27 cellular contexts compared by ENCODE assay signal in the genomic region with DNA sequence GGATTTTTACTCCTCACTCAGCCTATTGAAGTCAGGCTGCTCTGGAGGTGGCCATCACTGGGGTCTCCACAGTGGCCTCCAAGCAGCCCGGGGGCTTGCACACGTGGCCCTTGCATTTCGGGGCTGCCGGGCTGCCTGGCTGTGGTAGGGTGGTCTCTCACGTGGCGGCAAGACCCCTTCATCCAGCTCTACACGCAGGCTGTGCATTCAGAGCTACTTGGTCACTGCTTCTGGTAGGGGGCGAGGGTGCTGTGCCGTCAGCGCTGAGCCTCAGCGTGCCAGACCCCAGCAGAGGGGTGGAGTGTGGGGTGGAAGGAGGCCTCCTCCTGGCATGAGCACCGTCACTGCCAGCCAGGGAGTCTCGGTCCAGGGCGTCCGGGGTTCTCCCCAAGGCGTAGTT.
"Had no signal": no experiment of that assay in that cellular context is flagged by ENCODE, and none has a peak within 500 bp of the region (broad histone marks: within the 10 kb centered on the region; RNA-seq: fewer than 3 reads in every experiment).

No MANE protein-coding gene starts in this region.

- ATAC-seq: foreskin keratinocyte; left lobe of liver; naive thymus-derived CD4-positive, alpha-beta T cell; stimulated activated effector memory CD8-positive, alpha-beta T cell treated with anti-CD3 and anti-CD28 coated beads, Interleukin-12 subunit alpha, Interleukin-12 subunit beta, amount 100 ng/mL, for 72 hours had no signal

- DNase-seq: dermis blood vessel endothelial cell; effector memory CD4-positive, alpha-beta T cell; foreskin keratinocyte; glutamatergic neuron; hypothalamus; immature natural killer cell; midbrain; naive thymus-derived CD4-positive, alpha-beta T cell; occipital lobe; sigmoid colon; stimulated activated CD4-positive, alpha-beta T cell treated with anti-CD3 and anti-CD28 coated beads, Interleukin-2, amount 100 ng/mL, for 24 hours; stimulated activated CD4-positive, alpha-beta T cell treated with anti-CD3 and anti-CD28 coated beads, Interleukin-4, amount 100 ng/mL, for 24 hours; stimulated activated naive CD4-positive, alpha-beta T cell treated with Interleukin-2 at 50 U/mL for 16 hours; stomach; testis; uterus had no signal

- H3K27me3 ChIP-seq: esophagus muscularis mucosa, foreskin keratinocyte, ovary, sigmoid colon, stomach, testis, tibial artery, upper lobe of left lung, uterus had no signal

- H3K4me3 ChIP-seq: coronary artery, esophagus muscularis mucosa, lung, ovary, sigmoid colon, stomach, testis, tibial artery, upper lobe of left lung, uterus had no signal

- H3K4me1 Mint-ChIP-seq: central memory CD8-positive, alpha-beta T cell; immature natural killer cell; naive thymus-derived CD4-positive, alpha-beta T cell; stimulated activated effector memory CD8-positive, alpha-beta T cell treated with anti-CD3 and anti-CD28 coated beads, Interleukin-12 subunit alpha, Interleukin-12 subunit beta, amount 100 ng/mL, for 72 hours had no signal

- H3K9me3 Mint-ChIP-seq: central memory CD8-positive, alpha-beta T cell; immature natural killer cell; memory B cell; naive thymus-derived CD4-positive, alpha-beta T cell; nephron; stimulated activated effector memory CD8-positive, alpha-beta T cell treated with anti-CD3 and anti-CD28 coated beads, Interleukin-12 subunit alpha, Interleukin-12 subunit beta, amount 100 ng/mL, for 72 hours had no signal

- H3K9me3 ChIP-seq: esophagus muscularis mucosa, ovary, sigmoid colon, stomach, testis, tibial artery, upper lobe of left lung, uterus had no signal

- H3K4me3 Mint-ChIP-seq: central memory CD8-positive, alpha-beta T cell; immature natural killer cell; memory B cell; naive thymus-derived CD4-positive, alpha-beta T cell; nephron; stimulated activated effector memory CD8-positive, alpha-beta T cell treated with anti-CD3 and anti-CD28 coated beads, Interleukin-12 subunit alpha, Interleukin-12 subunit beta, amount 100 ng/mL, for 72 hours had no signal

- H3K27ac Mint-ChIP-seq: immature natural killer cell; memory B cell; naive thymus-derived CD4-positive, alpha-beta T cell; nephron; stimulated activated effector memory CD8-positive, alpha-beta T cell treated with anti-CD3 and anti-CD28 coated beads, Interleukin-12 subunit alpha, Interleukin-12 subunit beta, amount 100 ng/mL, for 72 hours had no signal

- H3K27ac ChIP-seq: coronary artery, esophagus muscularis mucosa, foreskin keratinocyte, ovary, sigmoid colon, testis, tibial artery, upper lobe of left lung, uterus had no signal

- H3K36me3 ChIP-seq: ovary, sigmoid colon, uterus had no signal

- H3K36me3 Mint-ChIP-seq: immature natural killer cell; memory B cell; naive thymus-derived CD4-positive, alpha-beta T cell; stimulated activated effector memory CD8-positive, alpha-beta T cell treated with anti-CD3 and anti-CD28 coated beads, Interleukin-12 subunit alpha, Interleukin-12 subunit beta, amount 100 ng/mL, for 72 hours had no signal
